Comparison of ENCODE assay signal across 24 cellular contexts in the genomic region with DNA sequence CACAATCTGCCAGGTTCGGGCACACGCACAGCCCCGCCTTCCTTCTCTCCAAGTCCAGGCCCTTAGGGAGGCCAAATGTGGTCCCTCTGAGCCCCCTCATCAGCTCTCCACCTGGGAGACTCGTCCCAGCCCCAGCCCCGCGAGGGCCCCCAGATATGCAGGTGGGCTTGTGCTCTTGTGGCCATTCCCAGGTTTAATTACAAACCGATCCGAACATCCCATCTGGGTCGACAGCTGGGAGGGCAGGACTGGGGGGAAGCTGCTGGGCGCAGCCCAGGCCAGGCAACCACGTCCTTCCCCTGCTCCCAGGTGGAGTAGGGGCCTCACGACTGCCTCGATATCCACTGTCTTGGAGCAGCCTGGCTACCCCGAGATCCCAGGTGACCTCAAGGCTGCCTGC. TPM values are rescaled to one million over a fixed set of nuclear protein-coding genes. Genes with fewer than 3 reads are reported as not detected.
"Had no signal": no experiment of that assay in that cellular context is flagged by ENCODE, and none has a peak within 500 bp of the region (broad histone marks: within the 10 kb centered on the region; RNA-seq: fewer than 3 reads in every experiment).

No MANE protein-coding gene starts in this region.

- H3K9me3 ChIP-seq: gastroesophageal sphincter, heart left ventricle, neutrophil, pancreas, thoracic aorta had no signal

- FAIRE-seq: keratinocyte, pancreas, small intestine had no signal

- H3K36me3 ChIP-seq: neutrophil, thoracic aorta had no signal

- ATAC-seq: activated T-cell treated with anti-CD3 and anti-CD28 coated beads, Interleukin-2, amount 50 U/mL, for 4 hours; gastroesophageal sphincter; heart left ventricle; naive thymus-derived CD8-positive, alpha-beta T cell; pancreas; sciatic nerve; stimulated activated memory B cell treated with anti-CD40 and anti-IgM and Interleukin-4, amounts not matched to agents 10 μg/mL and 1 μg/mL and 100 μg/mL, for 72 hours had no signal

- H3K4me3 ChIP-seq: gastroesophageal sphincter, heart left ventricle, pancreas, thoracic aorta had no signal

- H3K27ac ChIP-seq: epithelial cell of prostate, gastroesophageal sphincter, heart left ventricle, neutrophil, pancreas, thoracic aorta had no signal

- H3K4me1 ChIP-seq: pancreas had no signal

- DNase-seq: activated B cell treated with CpG ODN at 0.5 μM for 24 hours; activated CD4-positive, alpha-beta T cell treated with anti-CD3 and anti-CD28 coated beads for 4 hours; activated CD4-positive, alpha-beta T cell treated with anti-CD3 and anti-CD28 coated beads, Interleukin-2, amount 50 U/mL, for 48 hours; activated CD8-positive, alpha-beta memory T cell treated with anti-CD3 and anti-CD28 coated beads, Interleukin-2, amount 50 U/mL, for 48 hours; activated naive CD4-positive, alpha-beta T cell treated with anti-CD3 and anti-CD28 coated beads for 36 hours; activated naive CD8-positive, alpha-beta T cell treated with anti-CD3 and anti-CD28 coated beads, Interleukin-2, amount 10 ng/mL, durations not matched to agents 7 days and 5 days; activated T-cell treated with anti-CD3 and anti-CD28 coated beads, Interleukin-2, amount 50 U/mL, for 4 hours; amygdala; mammary epithelial cell; small intestine; stimulated activated CD4-positive, alpha-beta T cell treated with anti-CD3 and anti-CD28 coated beads, Interleukin-15, amount 100 ng/mL, for 24 hours; T-helper 1 cell had no signal

- H3K27me3 ChIP-seq: pancreas had no signal

RNA-seq across cellular contexts. Expression of a gene that starts 7.5 kb away (rescaled TPM):
- total RNA-seq: activated B cell treated with CpG ODN at 0.5 μM for 24 hours; activated CD8-positive, alpha-beta memory T cell treated with anti-CD3 and anti-CD28 coated beads for 36 hours; activated naive CD8-positive, alpha-beta T cell treated with anti-CD3 and anti-CD28 coated beads, Interleukin-2, amount 10 ng/mL, durations not matched to agents 7 days and 5 days; naive thymus-derived CD8-positive, alpha-beta T cell had no signal
- polyA plus RNA-seq: naive thymus-derived CD8-positive, alpha-beta T cell had no signal

RNA-seq across cellular contexts. Expression of a gene that starts 44.4 kb away (rescaled TPM):
- total RNA-seq: activated B cell treated with CpG ODN at 0.5 μM for 24 hours; activated CD8-positive, alpha-beta memory T cell treated with anti-CD3 and anti-CD28 coated beads for 36 hours; activated naive CD4-positive, alpha-beta T cell treated with anti-CD3 and anti-CD28 coated beads for 36 hours; activated T-helper 2 cell treated with anti-CD3 and anti-CD28 coated beads, Interferon-gamma antibody, Interleukin-2, Interleukin-4, amounts not matched to agents 10 μg/mL and 5 μg/mL and 100 μg/mL, durations not matched to agents 14 hours and 24 hours and 36 hours had no signal
